Comparison of ENCODE assay signal across 1 cellular context in the genomic region with DNA sequence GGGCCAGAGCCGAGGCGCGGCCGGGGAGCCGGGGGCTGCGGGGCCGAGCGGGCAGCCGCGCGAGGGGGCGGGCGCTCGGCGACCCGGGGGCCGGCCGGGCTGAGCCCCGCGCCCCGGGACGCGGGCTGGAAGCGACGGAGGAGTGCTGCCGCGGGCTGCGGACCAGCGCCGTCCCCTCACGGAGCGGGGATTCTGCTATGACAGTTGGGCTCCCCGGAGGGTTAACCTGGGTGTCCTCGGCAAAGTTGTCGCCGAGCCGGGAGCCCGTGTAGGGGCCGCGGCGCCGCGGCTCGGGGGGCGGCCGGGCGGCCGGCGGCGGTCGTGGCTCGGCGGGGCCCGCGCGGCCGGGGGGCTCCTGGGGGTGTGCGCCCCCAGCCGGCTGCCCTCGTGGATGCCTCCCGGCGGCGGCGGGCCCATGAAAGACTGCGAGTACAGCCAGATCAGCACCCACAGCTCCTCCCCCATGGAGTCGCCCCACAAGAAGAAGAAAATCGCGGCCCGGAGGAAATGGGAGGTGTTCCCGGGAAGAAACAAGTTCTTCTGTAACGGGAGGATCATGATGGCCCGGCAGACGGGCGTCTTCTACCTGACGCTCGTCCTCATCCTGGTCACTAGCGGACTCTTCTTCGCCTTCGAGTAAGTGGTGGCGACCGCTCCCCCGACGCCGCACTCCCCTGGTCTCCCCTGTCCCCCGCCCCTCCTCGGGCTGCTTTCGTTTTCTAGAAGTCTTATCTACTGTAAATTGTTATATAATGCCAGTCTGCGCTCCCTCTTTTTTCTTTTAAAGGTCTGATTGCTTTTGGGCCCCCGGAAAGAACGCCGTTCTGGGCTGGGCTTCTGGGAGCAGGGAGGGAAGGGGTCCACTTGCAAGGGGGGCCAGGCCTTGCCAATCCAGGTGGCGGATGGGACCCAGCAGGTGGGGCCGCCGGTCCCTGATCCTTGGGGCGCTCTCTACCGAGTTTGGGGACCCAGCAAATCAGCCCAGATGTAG.
TF ChIP-seq lines count a peak whose summit lies in the region.

No MANE protein-coding gene starts in this region.

TF ChIP-seq in K562, 482 proteins besides CTCF, POLR2A, EP300 and RAD21 (continued from another document and continues in another):
- TF ChIP-seq, protein P1, sequence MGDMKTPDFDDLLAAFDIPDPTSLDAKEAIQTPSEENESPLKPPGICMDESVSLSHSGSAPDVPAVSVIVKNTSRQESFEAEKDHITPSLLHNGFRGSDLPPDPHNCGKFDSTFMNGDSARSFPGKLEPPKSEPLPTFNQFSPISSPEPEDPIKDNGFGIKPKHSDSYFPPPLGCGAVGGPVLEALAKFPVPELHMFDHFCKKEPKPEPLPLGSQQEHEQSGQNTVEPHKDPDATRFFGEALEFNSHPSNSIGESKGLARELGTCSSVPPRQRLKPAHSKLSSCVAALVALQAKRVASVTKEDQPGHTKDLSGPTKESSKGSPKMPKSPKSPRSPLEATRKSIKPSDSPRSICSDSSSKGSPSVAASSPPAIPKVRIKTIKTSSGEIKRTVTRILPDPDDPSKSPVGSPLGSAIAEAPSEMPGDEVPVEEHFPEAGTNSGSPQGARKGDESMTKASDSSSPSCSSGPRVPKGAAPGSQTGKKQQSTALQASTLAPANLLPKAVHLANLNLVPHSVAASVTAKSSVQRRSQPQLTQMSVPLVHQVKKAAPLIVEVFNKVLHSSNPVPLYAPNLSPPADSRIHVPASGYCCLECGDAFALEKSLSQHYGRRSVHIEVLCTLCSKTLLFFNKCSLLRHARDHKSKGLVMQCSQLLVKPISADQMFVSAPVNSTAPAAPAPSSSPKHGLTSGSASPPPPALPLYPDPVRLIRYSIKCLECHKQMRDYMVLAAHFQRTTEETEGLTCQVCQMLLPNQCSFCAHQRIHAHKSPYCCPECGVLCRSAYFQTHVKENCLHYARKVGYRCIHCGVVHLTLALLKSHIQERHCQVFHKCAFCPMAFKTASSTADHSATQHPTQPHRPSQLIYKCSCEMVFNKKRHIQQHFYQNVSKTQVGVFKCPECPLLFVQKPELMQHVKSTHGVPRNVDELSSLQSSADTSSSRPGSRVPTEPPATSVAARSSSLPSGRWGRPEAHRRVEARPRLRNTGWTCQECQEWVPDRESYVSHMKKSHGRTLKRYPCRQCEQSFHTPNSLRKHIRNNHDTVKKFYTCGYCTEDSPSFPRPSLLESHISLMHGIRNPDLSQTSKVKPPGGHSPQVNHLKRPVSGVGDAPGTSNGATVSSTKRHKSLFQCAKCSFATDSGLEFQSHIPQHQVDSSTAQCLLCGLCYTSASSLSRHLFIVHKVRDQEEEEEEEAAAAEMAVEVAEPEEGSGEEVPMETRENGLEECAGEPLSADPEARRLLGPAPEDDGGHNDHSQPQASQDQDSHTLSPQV (IDR thresholded peaks at IDR 0.05) = no peak
- no peak for TF ChIP-seq ARHGAP35 (IDR thresholded peaks at IDR 0.05; ENCODE audit: partially characterized antibody)
- TF ChIP-seq TBL1XR1 (IDR thresholded peaks at IDR 0.05; ENCODE audit: low read length in 2 of 2) = peak in 1 of 2 experiments; percentile 7; a peak in 1 of 4 replicates
- no peak for TF ChIP-seq FOXK2 (conservative IDR thresholded peaks at IDR 0.05 in 1 of 2, IDR thresholded peaks at IDR 0.05 in 1 of 2; ENCODE audit: low read depth in 2 of 2)
- TF ChIP-seq, protein P2, sequence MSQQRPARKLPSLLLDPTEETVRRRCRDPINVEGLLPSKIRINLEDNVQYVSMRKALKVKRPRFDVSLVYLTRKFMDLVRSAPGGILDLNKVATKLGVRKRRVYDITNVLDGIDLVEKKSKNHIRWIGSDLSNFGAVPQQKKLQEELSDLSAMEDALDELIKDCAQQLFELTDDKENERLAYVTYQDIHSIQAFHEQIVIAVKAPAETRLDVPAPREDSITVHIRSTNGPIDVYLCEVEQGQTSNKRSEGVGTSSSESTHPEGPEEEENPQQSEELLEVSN (IDR thresholded peaks at IDR 0.05; ENCODE audit: borderline replicate concordance in 1 of 2, extremely low read depth in 1 of 2, insufficient read depth in 1 of 2, insufficient read length in 1 of 2, low read depth in 1 of 2, low read length in 1 of 2, poor library complexity in 1 of 2, severe bottlenecking in 1 of 2) = peak in 1 of 2 experiments; percentile 38
- TF ChIP-seq CCNT2 (IDR thresholded peaks at IDR 0.05; ENCODE audit: borderline replicate concordance, extremely low read depth, insufficient read length, low read depth, low read length) = peak; percentile 60
- TF ChIP-seq LCOR (CRISPR knock-in tag; IDR thresholded peaks at IDR 0.05) = no peak
- peak; percentile 33; the same call in 1 of the 2 replicates for TF ChIP-seq NFIC (IDR thresholded peaks at IDR 0.05)
- no peak for TF ChIP-seq HDAC8 (tag; IDR thresholded peaks at IDR 0.05)
- TF ChIP-seq HNRNPH1 (optimal IDR thresholded peaks at IDR 0.05; ENCODE audit: low read depth, low read length) = no peak
- no peak for TF ChIP-seq PHTF2 (CRISPR knock-in tag; IDR thresholded peaks at IDR 0.05)
- no peak for TF ChIP-seq CCAR2 (IDR thresholded peaks at IDR 0.05; ENCODE audit: low read depth, low read length)
- no peak for TF ChIP-seq CAMTA2 (CRISPR knock-in tag; conservative IDR thresholded peaks at IDR 0.05)
- peak; percentile 63; the same call in 1 of the 2 replicates for TF ChIP-seq BRD4 (IDR thresholded peaks at IDR 0.05)
- TF ChIP-seq CREBBP (IDR thresholded peaks at IDR 0.05; ENCODE audit: low read depth, low read length) = no peak
- no peak for TF ChIP-seq RHOXF2B (CRISPR knock-in tag; conservative IDR thresholded peaks at IDR 0.05)
- no peak for TF ChIP-seq FOXJ2 (tag; IDR thresholded peaks at IDR 0.05)
- no peak for TF ChIP-seq BACH1 (tag; IDR thresholded peaks at IDR 0.05)
- TF ChIP-seq HMGN3 (IDR thresholded peaks at IDR 0.05; ENCODE audit: borderline replicate concordance, extremely low read depth, insufficient read length, low read depth, low read length) = peak; percentile 29
- no peak for TF ChIP-seq CBX5 (IDR thresholded peaks at IDR 0.05; ENCODE audit: borderline replicate concordance, low read depth)
- no peak for TF ChIP-seq ZNF77 (CRISPR knock-in tag; IDR thresholded peaks at IDR 0.05)
- TF ChIP-seq, protein P3, sequence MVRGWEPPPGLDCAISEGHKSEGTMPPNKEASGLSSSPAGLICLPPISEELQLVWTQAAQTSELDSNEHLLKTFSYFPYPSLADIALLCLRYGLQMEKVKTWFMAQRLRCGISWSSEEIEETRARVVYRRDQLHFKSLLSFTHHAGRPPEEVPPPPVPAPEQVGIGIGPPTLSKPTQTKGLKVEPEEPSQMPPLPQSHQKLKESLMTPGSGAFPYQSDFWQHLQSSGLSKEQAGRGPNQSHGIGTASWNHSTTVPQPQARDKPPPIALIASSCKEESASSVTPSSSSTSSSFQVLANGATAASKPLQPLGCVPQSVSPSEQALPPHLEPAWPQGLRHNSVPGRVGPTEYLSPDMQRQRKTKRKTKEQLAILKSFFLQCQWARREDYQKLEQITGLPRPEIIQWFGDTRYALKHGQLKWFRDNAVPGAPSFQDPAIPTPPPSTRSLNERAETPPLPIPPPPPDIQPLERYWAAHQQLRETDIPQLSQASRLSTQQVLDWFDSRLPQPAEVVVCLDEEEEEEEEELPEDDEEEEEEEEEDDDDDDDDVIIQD (CRISPR knock-in tag; IDR thresholded peaks at IDR 0.05) = no peak
- no peak for TF ChIP-seq ZNF644 (tag; IDR thresholded peaks at IDR 0.05; ENCODE audit: low read depth)
- TF ChIP-seq GABPB1 (CRISPR knock-in tag; IDR thresholded peaks at IDR 0.05) = 0 out of 2 replicates have a peak, but pooled peaks have one; percentile 13
- 0 out of 2 replicates have a peak, but pooled peaks have one; percentile 35 for TF ChIP-seq KDM2B (CRISPR knock-in tag; IDR thresholded peaks at IDR 0.05)
- no peak for TF ChIP-seq BRF1 (IDR thresholded peaks at IDR 0.05; ENCODE audit: borderline replicate concordance, extremely low read depth, insufficient read length)
- TF ChIP-seq ELF2 (CRISPR knock-in tag; IDR thresholded peaks at IDR 0.05) = 0 out of 2 replicates have a peak, but pooled peaks have one; percentile 30
- no peak for TF ChIP-seq FOXM1 (IDR thresholded peaks at IDR 0.05; ENCODE audit: low read depth)
- no peak for TF ChIP-seq FOXM1 (CRISPR knock-in tag; IDR thresholded peaks at IDR 0.05; ENCODE audit: low read depth)
- peak; percentile 92; the same call in 1 of the 2 replicates for TF ChIP-seq ZBTB7A (IDR thresholded peaks at IDR 0.05; ENCODE audit: borderline replicate concordance, control insufficient read depth, low read depth, low read length)
- TF ChIP-seq, protein P4, sequence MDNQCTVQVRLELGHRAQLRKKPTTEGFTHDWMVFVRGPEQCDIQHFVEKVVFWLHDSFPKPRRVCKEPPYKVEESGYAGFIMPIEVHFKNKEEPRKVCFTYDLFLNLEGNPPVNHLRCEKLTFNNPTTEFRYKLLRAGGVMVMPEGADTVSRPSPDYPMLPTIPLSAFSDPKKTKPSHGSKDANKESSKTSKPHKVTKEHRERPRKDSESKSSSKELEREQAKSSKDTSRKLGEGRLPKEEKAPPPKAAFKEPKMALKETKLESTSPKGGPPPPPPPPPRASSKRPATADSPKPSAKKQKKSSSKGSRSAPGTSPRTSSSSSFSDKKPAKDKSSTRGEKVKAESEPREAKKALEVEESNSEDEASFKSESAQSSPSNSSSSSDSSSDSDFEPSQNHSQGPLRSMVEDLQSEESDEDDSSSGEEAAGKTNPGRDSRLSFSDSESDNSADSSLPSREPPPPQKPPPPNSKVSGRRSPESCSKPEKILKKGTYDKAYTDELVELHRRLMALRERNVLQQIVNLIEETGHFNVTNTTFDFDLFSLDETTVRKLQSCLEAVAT (IDR thresholded peaks at IDR 0.05) = peak in 1 of 2 experiments; percentile 66; a peak in 2 of 4 replicates
- no peak for TF ChIP-seq TEAD2 (tag; IDR thresholded peaks at IDR 0.05)
- TF ChIP-seq MTF1 (CRISPR knock-in tag; IDR thresholded peaks at IDR 0.05; ENCODE audit: borderline replicate concordance) = no peak
- TF ChIP-seq ZNF224 (CRISPR knock-in tag; IDR thresholded peaks at IDR 0.05) = no peak
- TF ChIP-seq CHD4 (IDR thresholded peaks at IDR 0.05; ENCODE audit: insufficient read depth, insufficient replicate concordance, low read depth, low read length, poor library complexity, severe bottlenecking) = no peak
- no peak for TF ChIP-seq ZNF695 (CRISPR knock-in tag; IDR thresholded peaks at IDR 0.05)
- TF ChIP-seq LEF1 (IDR thresholded peaks at IDR 0.05) = no peak
- TF ChIP-seq ZNF384 (IDR thresholded peaks at IDR 0.05; ENCODE audit: low read depth, low read length) = no peak
- TF ChIP-seq DIDO1 (tag; IDR thresholded peaks at IDR 0.05; ENCODE audit: low read depth) = no peak
- TF ChIP-seq SREBF2 (CRISPR knock-in tag; IDR thresholded peaks at IDR 0.05) = no peak
- TF ChIP-seq CXXC5 (CRISPR knock-in tag; IDR thresholded peaks at IDR 0.05) = peak; percentile 17; the same call in 1 of the 2 replicates
- peak; percentile 29; the same call in 1 of the 2 replicates for TF ChIP-seq SMARCE1 (IDR thresholded peaks at IDR 0.05)
- TF ChIP-seq SETDB1 (IDR thresholded peaks at IDR 0.05; ENCODE audit: low read length) = no peak
- TF ChIP-seq, protein P5, sequence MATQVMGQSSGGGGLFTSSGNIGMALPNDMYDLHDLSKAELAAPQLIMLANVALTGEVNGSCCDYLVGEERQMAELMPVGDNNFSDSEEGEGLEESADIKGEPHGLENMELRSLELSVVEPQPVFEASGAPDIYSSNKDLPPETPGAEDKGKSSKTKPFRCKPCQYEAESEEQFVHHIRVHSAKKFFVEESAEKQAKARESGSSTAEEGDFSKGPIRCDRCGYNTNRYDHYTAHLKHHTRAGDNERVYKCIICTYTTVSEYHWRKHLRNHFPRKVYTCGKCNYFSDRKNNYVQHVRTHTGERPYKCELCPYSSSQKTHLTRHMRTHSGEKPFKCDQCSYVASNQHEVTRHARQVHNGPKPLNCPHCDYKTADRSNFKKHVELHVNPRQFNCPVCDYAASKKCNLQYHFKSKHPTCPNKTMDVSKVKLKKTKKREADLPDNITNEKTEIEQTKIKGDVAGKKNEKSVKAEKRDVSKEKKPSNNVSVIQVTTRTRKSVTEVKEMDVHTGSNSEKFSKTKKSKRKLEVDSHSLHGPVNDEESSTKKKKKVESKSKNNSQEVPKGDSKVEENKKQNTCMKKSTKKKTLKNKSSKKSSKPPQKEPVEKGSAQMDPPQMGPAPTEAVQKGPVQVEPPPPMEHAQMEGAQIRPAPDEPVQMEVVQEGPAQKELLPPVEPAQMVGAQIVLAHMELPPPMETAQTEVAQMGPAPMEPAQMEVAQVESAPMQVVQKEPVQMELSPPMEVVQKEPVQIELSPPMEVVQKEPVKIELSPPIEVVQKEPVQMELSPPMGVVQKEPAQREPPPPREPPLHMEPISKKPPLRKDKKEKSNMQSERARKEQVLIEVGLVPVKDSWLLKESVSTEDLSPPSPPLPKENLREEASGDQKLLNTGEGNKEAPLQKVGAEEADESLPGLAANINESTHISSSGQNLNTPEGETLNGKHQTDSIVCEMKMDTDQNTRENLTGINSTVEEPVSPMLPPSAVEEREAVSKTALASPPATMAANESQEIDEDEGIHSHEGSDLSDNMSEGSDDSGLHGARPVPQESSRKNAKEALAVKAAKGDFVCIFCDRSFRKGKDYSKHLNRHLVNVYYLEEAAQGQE (CRISPR knock-in tag; IDR thresholded peaks at IDR 0.05; ENCODE audit: low read depth) = no peak
- no peak for TF ChIP-seq ZNF79 (CRISPR knock-in tag; IDR thresholded peaks at IDR 0.05; ENCODE audit: low read depth)
- TF ChIP-seq EWSR1 (IDR thresholded peaks at IDR 0.05; ENCODE audit: borderline replicate concordance, low read depth, partially characterized antibody) = no peak
- TF ChIP-seq, protein P6, sequence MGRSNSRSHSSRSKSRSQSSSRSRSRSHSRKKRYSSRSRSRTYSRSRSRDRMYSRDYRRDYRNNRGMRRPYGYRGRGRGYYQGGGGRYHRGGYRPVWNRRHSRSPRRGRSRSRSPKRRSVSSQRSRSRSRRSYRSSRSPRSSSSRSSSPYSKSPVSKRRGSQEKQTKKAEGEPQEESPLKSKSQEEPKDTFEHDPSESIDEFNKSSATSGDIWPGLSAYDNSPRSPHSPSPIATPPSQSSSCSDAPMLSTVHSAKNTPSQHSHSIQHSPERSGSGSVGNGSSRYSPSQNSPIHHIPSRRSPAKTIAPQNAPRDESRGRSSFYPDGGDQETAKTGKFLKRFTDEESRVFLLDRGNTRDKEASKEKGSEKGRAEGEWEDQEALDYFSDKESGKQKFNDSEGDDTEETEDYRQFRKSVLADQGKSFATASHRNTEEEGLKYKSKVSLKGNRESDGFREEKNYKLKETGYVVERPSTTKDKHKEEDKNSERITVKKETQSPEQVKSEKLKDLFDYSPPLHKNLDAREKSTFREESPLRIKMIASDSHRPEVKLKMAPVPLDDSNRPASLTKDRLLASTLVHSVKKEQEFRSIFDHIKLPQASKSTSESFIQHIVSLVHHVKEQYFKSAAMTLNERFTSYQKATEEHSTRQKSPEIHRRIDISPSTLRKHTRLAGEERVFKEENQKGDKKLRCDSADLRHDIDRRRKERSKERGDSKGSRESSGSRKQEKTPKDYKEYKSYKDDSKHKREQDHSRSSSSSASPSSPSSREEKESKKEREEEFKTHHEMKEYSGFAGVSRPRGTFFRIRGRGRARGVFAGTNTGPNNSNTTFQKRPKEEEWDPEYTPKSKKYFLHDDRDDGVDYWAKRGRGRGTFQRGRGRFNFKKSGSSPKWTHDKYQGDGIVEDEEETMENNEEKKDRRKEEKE (IDR thresholded peaks at IDR 0.05; ENCODE audit: borderline replicate concordance in 1 of 2, control insufficient read depth in 1 of 2, low read depth in 2 of 2, low read length in 1 of 2) = no peak
- no peak for TF ChIP-seq POLR3G (IDR thresholded peaks at IDR 0.05; ENCODE audit: extremely low read depth, insufficient read length, insufficient replicate concordance)
